In the genomic region with DNA sequence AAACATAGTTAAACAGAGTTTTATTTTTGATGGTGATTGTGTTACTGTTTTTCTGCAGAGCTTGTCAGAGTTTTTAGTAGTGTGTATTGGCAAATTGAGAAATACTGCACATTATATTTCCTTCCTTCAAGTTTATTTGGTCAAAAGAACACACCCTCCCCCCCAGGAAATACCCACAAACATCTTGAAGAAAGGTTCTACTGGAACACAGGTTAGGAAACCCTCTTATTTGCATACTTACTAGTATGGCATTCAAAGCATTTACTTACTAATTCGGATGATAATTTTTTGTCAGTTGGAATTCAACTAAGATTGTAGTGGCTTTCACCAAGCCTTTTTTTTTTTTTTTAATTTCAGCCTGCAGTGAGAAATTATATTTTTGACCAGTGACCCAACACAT, we compare ENCODE assay signal across 10 cellular contexts. TPM values are rescaled to one million over a fixed set of nuclear protein-coding genes. Genes with fewer than 3 reads are reported as not detected.
DNase-seq lines count a peak whose midpoint lies in the region; ATAC-seq, FAIRE-seq and TF ChIP-seq lines count a peak whose summit lies in the region.
"Had no signal": no experiment of that assay in that cellular context is flagged by ENCODE, and none has a peak within 500 bp of the region (broad histone marks: within the 10 kb centered on the region; RNA-seq: fewer than 3 reads in every experiment).

No MANE protein-coding gene starts in this region.

- no peak overlapping the region for H2BK20ac ChIP-seq in IMR-90 (ENCODE audit: low read depth, low read length)

- no peaks in the 10 kb centered on the region for H3K9me3 Mint-ChIP-seq in activated T-cell treated with anti-CD3 and anti-CD28 coated beads, Interleukin-2, amount 50 U/mL, for 72 hours
- no peaks in the 10 kb centered on the region for H3K9me3 Mint-ChIP-seq in type B pancreatic cell
- H3K9me3 Mint-ChIP-seq: brain had no signal

- intact Hi-C loops in IMR-90 (cut with micrococcal nuclease) (no loop called here), aorta (cut with DNase I) (no loop called here)

- H3K27me3 Mint-ChIP-seq in activated T-cell treated with anti-CD3 and anti-CD28 coated beads, Interleukin-2, amount 50 U/mL, for 72 hours (ENCODE audit: low read depth): no peaks in the 10 kb centered on the region
- no peaks in the 10 kb centered on the region for H3K27me3 Mint-ChIP-seq in type B pancreatic cell
- H3K27me3 Mint-ChIP-seq: brain had no signal

- H2AFZ ChIP-seq in IMR-90 (replicated peaks; ENCODE audit: low read length, poor library complexity): no peak overlapping the region

- no peak overlapping the region for H4K8ac ChIP-seq in IMR-90 (ENCODE audit: low read depth in 2 of 2, low read length in 2 of 2)

- H2BK15ac ChIP-seq in IMR-90 (ENCODE audit: low read depth, low read length): no peak overlapping the region

- BruUV-seq in IMR-90 (replicated peaks; lab: Mats Ljungman, UMichigan): no TSS peak

- H3K4ac ChIP-seq in IMR-90 (ENCODE audit: low read depth, low read length): no peak overlapping the region

- ATAC-seq in activated T-cell treated with anti-CD3 and anti-CD28 coated beads, Interleukin-2, amount 50 U/mL, for 72 hours (replicated peaks in 1 of 2): peak in 1 of 2 donors; percentile 20
- ATAC-seq in IMR-90 (ENCODE audit: low read depth) (peak; percentile 27; the same call in 1 of the 2 replicates), aorta (ENCODE audit: low FRiP score) (no peak)
- ATAC-seq: K562 had no signal

- peaks cover 77% of the 10 kb centered on the region for H4K20me1 ChIP-seq in IMR-90 (ENCODE audit: insufficient read depth, low read length)

- H3K56ac ChIP-seq in IMR-90 (ENCODE audit: extremely low read depth, insufficient read depth, low read length): no peak overlapping the region

- peaks cover 22% of the 10 kb centered on the region for H3K9me1 ChIP-seq in IMR-90 (ENCODE audit: insufficient read depth, low read length)

- TF ChIP-seq CTCF in IMR-90 (conservative IDR thresholded peaks at IDR 0.05; ENCODE audit: low read depth, low read length) (no peak), bronchial epithelial cell (IDR thresholded peaks at IDR 0.05; ENCODE audit: insufficient read depth, low read length, severe bottlenecking) (no peak), type B pancreatic cell (conservative IDR thresholded peaks at IDR 0.05) (no peak)

- no peak overlapping the region for H2AK9ac ChIP-seq in IMR-90 (replicated peaks; ENCODE audit: low read depth, low read length, poor library complexity)

- H3K79me1 ChIP-seq in IMR-90 (ENCODE audit: low read depth in 1 of 2, low read length in 2 of 2): peaks cover 4 to 63% of the 10 kb centered on the region in 2 experiments

- H3K9me3 ChIP-seq in IMR-90 (ENCODE audit: control insufficient read depth, insufficient read depth, low read length) (no peaks in the 10 kb centered on the region), aorta (ENCODE audit: control insufficient read depth, low read length) (no peaks in the 10 kb centered on the region)

- peak overlapping the region; percentile 44 to 62 for H3K4me3 Mint-ChIP-seq in activated T-cell treated with anti-CD3 and anti-CD28 coated beads, Interleukin-2, amount 50 U/mL, for 72 hours
- no peak overlapping the region for H3K4me3 Mint-ChIP-seq in type B pancreatic cell
- H3K4me3 Mint-ChIP-seq: brain had no signal

- H3K27me3 ChIP-seq in IMR-90 (ENCODE audit: control insufficient read depth, insufficient read depth, low read length): no peaks in the 10 kb centered on the region
- H3K27me3 ChIP-seq in bronchial epithelial cell (ENCODE audit: control insufficient read depth, insufficient read depth, low read length): no peaks in the 10 kb centered on the region
- H3K27me3 ChIP-seq in aorta (ENCODE audit: control insufficient read depth in 1 of 2, insufficient read depth in 2 of 2, low read length in 1 of 2): no peaks in the 10 kb centered on the region

- in situ Hi-C loops in IMR-90 (cut with MboI; ENCODE audit: low sequenced_read_pairs): no loop called here

- peak overlapping the region; percentile 19; the same call in 1 of the 2 replicates for H3K4me2 ChIP-seq in IMR-90 (ENCODE audit: low read depth, low read length)

- H3K18ac ChIP-seq in IMR-90 (ENCODE audit: low read depth, low read length): no peak overlapping the region; the same call in 1 of the 2 replicates

- H3K4me1 ChIP-seq in IMR-90 (ENCODE audit: control insufficient read depth, insufficient read depth, low read length): peaks cover 20% of the 10 kb centered on the region
- peaks cover 4 to 8% of the 10 kb centered on the region in 2 donors for H3K4me1 ChIP-seq in aorta (ENCODE audit: control insufficient read depth in 1 of 2, insufficient read depth in 2 of 2, low read length in 2 of 2)

- H3K14ac ChIP-seq in IMR-90 (replicated peaks; ENCODE audit: low read depth, low read length): no peak overlapping the region; the same call in 1 of the 2 replicates

- H3K4me1 Mint-ChIP-seq in activated T-cell treated with anti-CD3 and anti-CD28 coated beads, Interleukin-2, amount 50 U/mL, for 72 hours (ENCODE audit: low read depth): peaks cover 96% of the 10 kb centered on the region
- H3K4me1 Mint-ChIP-seq in type B pancreatic cell (ENCODE audit: unreplicated experiment): peaks cover 23% of the 10 kb centered on the region

- no peak overlapping the region for H2BK120ac ChIP-seq in IMR-90 (ENCODE audit: low read depth, low read length)

- no peak overlapping the region for H4K91ac ChIP-seq in IMR-90 (ENCODE audit: insufficient read depth, low read depth, low read length)

- H3K27ac ChIP-seq in IMR-90 (ENCODE audit: insufficient read depth, low read length) (no peak overlapping the region), aorta (ENCODE audit: low read depth in 1 of 2, low read length in 2 of 2) (no peak overlapping the region)

- no peak for DNase-seq in activated T-cell treated with anti-CD3 and anti-CD28 coated beads, Interleukin-2, amount 50 U/mL, for 72 hours
- no peak for DNase-seq in activated T-cell treated with anti-CD3 and anti-CD28 coated beads for 4 hours
- no peak for DNase-seq in IMR-90
- peak; percentile 46 for DNase-seq in bronchial epithelial cell (ENCODE audit: low read depth)
- DNase-seq in type B pancreatic cell (ENCODE audit: extremely low spot score, unreplicated experiment): no peak
- DNase-seq in DMS 273 (lab: John Stamatoyannopoulos, UW; ENCODE audit: unreplicated experiment): no peak
- no peak for DNase-seq in aorta
- no peak for DNase-seq in DMS114 treated with DMSO at 0.1 percent for 48 hours (lab: John Stamatoyannopoulos, UW; ENCODE audit: unreplicated experiment)

- TF ChIP-seq RAD21 in IMR-90 (IDR thresholded peaks at IDR 0.05; ENCODE audit: low read length): no peak

- no peak for FAIRE-seq in bronchial epithelial cell (lab: Jason Lieb, UNC)
- FAIRE-seq: K562 had no signal

- peak overlapping the region; percentile 68 for H2BK5ac ChIP-seq in IMR-90 (ENCODE audit: low read depth, low read length, poor library complexity, severe bottlenecking)

- no peak overlapping the region for H4K5ac ChIP-seq in IMR-90 (ENCODE audit: low read depth, low read length)

- H3K4me3 ChIP-seq in IMR-90 (ENCODE audit: insufficient read depth, low read depth, low read length) (no peak overlapping the region), bronchial epithelial cell (ENCODE audit: low read depth, low read length) (no peak overlapping the region), aorta (ENCODE audit: low read length in 2 of 2) (no peak overlapping the region)
- H3K4me3 ChIP-seq: K562 had no signal

- peak overlapping the region; percentile 78 for H3K27ac Mint-ChIP-seq in activated T-cell treated with anti-CD3 and anti-CD28 coated beads, Interleukin-2, amount 50 U/mL, for 72 hours
- peak overlapping the region; percentile 2 for H3K27ac Mint-ChIP-seq in type B pancreatic cell

- H3K36me3 ChIP-seq in IMR-90 (ENCODE audit: control insufficient read depth, insufficient read depth, low read length): peaks cover 19% of the 10 kb centered on the region
- peaks cover 8% of the 10 kb centered on the region for H3K36me3 ChIP-seq in bronchial epithelial cell (ENCODE audit: control insufficient read depth, insufficient read depth, low read length)
- no peaks in the 10 kb centered on the region for H3K36me3 ChIP-seq in aorta (ENCODE audit: control insufficient read depth in 1 of 2, insufficient read depth in 2 of 2, low read length in 1 of 2)

- WGBS in IMR-90 (ENCODE audit: extremely low coverage in 2 of 2, insufficient read length in 1 of 2), 2 experiments: no CpG with 5 or more reads among the region's 1 CpG
- WGBS in aorta, 2 donors: 43 to 45% methylated on average over 1 of the region's 1 CpG

- POLR2A ChIA-PET in IMR-90 (lab: Charles Lee; ENCODE audit: unreplicated experiment): no interaction called here

- peaks cover 3 to 19% of the 10 kb centered on the region in 2 donors for H3K36me3 Mint-ChIP-seq in activated T-cell treated with anti-CD3 and anti-CD28 coated beads, Interleukin-2, amount 50 U/mL, for 72 hours (ENCODE audit: insufficient read depth in 2 of 2)
- H3K36me3 Mint-ChIP-seq in type B pancreatic cell: peaks cover 15% of the 10 kb centered on the region

- no peak overlapping the region for H3K9ac ChIP-seq in IMR-90 (ENCODE audit: low read depth, low read length)

- TF ChIP-seq POLR2A in IMR-90 (IDR thresholded peaks at IDR 0.05; ENCODE audit: low read depth, low read length): no peak

- H2AK5ac ChIP-seq in IMR-90 (ENCODE audit: low read depth, low read length): no peak overlapping the region

- CTCF ChIA-PET in IMR-90 (lab: Yijun Ruan, JAX): no interaction called here

- dilution Hi-C loops in IMR-90 (cut with HindIII; ENCODE audit: low sequenced_read_pairs, unreplicated experiment): no loop called here

- H3K23ac ChIP-seq in IMR-90 (ENCODE audit: low read depth, low read length): no peak overlapping the region

TF ChIP-seq in IMR-90, 13 proteins besides CTCF, POLR2A, EP300 and RAD21:
- TF ChIP-seq CHD1 (IDR thresholded peaks at IDR 0.05; ENCODE audit: low read depth, low read length) (no peak), NFE2L2 (IDR thresholded peaks at IDR 0.05; ENCODE audit: low read depth, low read length) (no peak)
TF ChIP-seq in IMR-90: peak in this region for 0.

RNA-seq across cellular contexts. Expression of gene CAB39, which starts 9.1 kb away (rescaled TPM):
- total RNA-seq in activated T-cell treated with anti-CD3 and anti-CD28 coated beads, Interleukin-2, amount 50 U/mL, for 72 hours: 100 to 1,000 TPM; 130 to 149 TPM
- total RNA-seq in IMR-90 (2012; rRNA removed): 71.7 and 95.3 TPM in 2 replicates
- polyA plus RNA-seq in IMR-90 (2012; rRNA removed): 31.3 and 38.2 TPM in 2 replicates
- polyA plus RNA-seq in IMR-90 (2012; cell fraction: cytosol; rRNA removed): 5.8 and 13.0 TPM in 2 replicates
- polyA plus RNA-seq in IMR-90 (2012; cell fraction: nucleus; rRNA removed; ENCODE audit: low replicate concordance): 6.4 and 42.5 TPM in 2 replicates
- 75.3 and 87.4 TPM in 2 replicates for total RNA-seq in bronchial epithelial cell
- total RNA-seq in type B pancreatic cell (ENCODE audit: low replicate concordance): 49.2 and 66.9 TPM in 2 replicates
- total RNA-seq in aorta: 10 to 100 TPM; 80.4 to 81.1 TPM
- polyA plus RNA-seq in aorta: 10 to 100 TPM; 27.3 to 57.8 TPM
